1 cellular context compared by ENCODE assay signal in the genomic region with DNA sequence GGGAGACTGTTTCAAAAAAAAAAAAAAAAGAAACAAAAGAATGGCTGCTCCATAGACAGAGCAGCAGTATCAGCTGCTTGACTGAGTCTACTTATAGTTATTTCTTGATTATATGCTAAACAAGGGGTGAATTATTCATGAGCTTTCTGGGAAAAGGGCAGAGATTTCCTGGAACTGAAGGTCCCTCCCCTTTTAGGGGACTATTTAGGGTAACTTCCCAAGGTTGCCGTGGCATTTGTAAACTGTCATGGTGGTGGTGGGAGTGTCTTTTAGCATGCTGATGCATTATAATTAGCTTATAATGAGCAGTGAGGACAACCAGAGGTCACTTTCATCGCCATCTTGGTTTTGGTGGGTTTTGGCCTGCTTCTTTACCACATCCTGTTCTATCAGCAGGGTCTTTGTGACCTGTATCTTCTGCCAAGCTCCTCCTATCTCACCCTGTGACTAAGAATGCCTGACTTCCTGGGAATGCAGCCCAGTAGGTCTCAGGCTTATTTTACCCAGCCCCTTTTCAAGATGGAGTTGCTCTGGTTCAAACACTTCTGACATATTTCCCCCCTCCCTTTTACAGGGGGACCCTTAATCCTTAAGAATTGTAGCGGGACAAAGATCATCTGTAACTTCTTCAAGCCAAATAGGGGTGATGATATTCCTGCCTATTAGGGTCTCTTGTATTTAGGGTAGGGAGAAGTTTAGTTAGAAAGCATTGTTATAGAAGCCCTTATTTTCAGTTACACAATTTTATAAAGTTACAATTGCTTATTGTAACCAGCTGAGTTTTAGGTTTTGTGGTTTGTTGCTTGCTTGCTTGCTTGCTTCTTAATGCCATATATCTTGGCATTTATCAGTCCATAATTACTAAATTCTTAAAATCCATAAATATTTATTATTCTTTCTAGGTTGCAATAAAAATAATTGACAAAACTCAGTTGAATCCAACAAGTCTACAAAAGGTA.
A peak's percentile ranks its signal among the peaks of the same experiment; 100 is the strongest.
TF ChIP-seq lines count a peak whose summit lies in the region.

No MANE protein-coding gene starts in this region.

TF ChIP-seq in A549, 52 proteins besides CTCF, POLR2A, EP300 and RAD21 (continued from another document):
- TF ChIP-seq, protein P1, sequence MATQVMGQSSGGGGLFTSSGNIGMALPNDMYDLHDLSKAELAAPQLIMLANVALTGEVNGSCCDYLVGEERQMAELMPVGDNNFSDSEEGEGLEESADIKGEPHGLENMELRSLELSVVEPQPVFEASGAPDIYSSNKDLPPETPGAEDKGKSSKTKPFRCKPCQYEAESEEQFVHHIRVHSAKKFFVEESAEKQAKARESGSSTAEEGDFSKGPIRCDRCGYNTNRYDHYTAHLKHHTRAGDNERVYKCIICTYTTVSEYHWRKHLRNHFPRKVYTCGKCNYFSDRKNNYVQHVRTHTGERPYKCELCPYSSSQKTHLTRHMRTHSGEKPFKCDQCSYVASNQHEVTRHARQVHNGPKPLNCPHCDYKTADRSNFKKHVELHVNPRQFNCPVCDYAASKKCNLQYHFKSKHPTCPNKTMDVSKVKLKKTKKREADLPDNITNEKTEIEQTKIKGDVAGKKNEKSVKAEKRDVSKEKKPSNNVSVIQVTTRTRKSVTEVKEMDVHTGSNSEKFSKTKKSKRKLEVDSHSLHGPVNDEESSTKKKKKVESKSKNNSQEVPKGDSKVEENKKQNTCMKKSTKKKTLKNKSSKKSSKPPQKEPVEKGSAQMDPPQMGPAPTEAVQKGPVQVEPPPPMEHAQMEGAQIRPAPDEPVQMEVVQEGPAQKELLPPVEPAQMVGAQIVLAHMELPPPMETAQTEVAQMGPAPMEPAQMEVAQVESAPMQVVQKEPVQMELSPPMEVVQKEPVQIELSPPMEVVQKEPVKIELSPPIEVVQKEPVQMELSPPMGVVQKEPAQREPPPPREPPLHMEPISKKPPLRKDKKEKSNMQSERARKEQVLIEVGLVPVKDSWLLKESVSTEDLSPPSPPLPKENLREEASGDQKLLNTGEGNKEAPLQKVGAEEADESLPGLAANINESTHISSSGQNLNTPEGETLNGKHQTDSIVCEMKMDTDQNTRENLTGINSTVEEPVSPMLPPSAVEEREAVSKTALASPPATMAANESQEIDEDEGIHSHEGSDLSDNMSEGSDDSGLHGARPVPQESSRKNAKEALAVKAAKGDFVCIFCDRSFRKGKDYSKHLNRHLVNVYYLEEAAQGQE (IDR thresholded peaks at IDR 0.05): no peak
- TF ChIP-seq HOXA7 (CRISPR knock-in tag; IDR thresholded peaks at IDR 0.05) (peak; percentile 94), NR3C1 (IDR thresholded peaks at IDR 0.05) (no peak), FOXS1 (CRISPR knock-in tag; IDR thresholded peaks at IDR 0.05) (peak; percentile 95), RFX5 (IDR thresholded peaks at IDR 0.05) (no peak), KDM1A (IDR thresholded peaks at IDR 0.05; ENCODE audit: low read depth) (no peak), NPAS2 (CRISPR knock-in tag; IDR thresholded peaks at IDR 0.05; ENCODE audit: borderline replicate concordance) (peak; percentile 34; the same call in 1 of the 2 replicates), HOXB13 (CRISPR knock-in tag; IDR thresholded peaks at IDR 0.05; ENCODE audit: low read depth) (peak; percentile 97), SMC3 (IDR thresholded peaks at IDR 0.05) (no peak), ESRRA (IDR thresholded peaks at IDR 0.05; ENCODE audit: borderline replicate concordance, low read length) (no peak), ZC3H11A (IDR thresholded peaks at IDR 0.05) (no peak), SREBF2 (IDR thresholded peaks at IDR 0.05) (no peak), RNF2 (IDR thresholded peaks at IDR 0.05; ENCODE audit: borderline replicate concordance, low read depth) (no peak), MAZ (IDR thresholded peaks at IDR 0.05; ENCODE audit: borderline replicate concordance, low read depth, low read length) (no peak), HOXB5 (CRISPR knock-in tag; IDR thresholded peaks at IDR 0.05) (peak; percentile 96), FOSB (CRISPR knock-in tag; IDR thresholded peaks at IDR 0.05) (peak; percentile 75), POLR2AphosphoS2 (conservative IDR thresholded peaks at IDR 0.05; ENCODE audit: low read length) (no peak), EHMT2 (IDR thresholded peaks at IDR 0.05; ENCODE audit: low read depth) (no peak), RCOR1 (IDR thresholded peaks at IDR 0.05; ENCODE audit: low read depth, low read length) (no peak), CEBPB (IDR thresholded peaks at IDR 0.05) (no peak), KDM5A (IDR thresholded peaks at IDR 0.05) (no peak), NFE2L2 (conservative IDR thresholded peaks at IDR 0.05; ENCODE audit: low read length) (no peak), TP53 (CRISPR knock-in tag; IDR thresholded peaks at IDR 0.05) (peak; percentile 91), MAFK (IDR thresholded peaks at IDR 0.05; ENCODE audit: partially characterized antibody) (no peak), TFCP2L1 (CRISPR knock-in tag; IDR thresholded peaks at IDR 0.05) (no peak)
- TF ChIP-seq, protein P2, sequence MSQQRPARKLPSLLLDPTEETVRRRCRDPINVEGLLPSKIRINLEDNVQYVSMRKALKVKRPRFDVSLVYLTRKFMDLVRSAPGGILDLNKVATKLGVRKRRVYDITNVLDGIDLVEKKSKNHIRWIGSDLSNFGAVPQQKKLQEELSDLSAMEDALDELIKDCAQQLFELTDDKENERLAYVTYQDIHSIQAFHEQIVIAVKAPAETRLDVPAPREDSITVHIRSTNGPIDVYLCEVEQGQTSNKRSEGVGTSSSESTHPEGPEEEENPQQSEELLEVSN (IDR thresholded peaks at IDR 0.05; ENCODE audit: borderline replicate concordance, low read depth): no peak
- TF ChIP-seq, protein P3, sequence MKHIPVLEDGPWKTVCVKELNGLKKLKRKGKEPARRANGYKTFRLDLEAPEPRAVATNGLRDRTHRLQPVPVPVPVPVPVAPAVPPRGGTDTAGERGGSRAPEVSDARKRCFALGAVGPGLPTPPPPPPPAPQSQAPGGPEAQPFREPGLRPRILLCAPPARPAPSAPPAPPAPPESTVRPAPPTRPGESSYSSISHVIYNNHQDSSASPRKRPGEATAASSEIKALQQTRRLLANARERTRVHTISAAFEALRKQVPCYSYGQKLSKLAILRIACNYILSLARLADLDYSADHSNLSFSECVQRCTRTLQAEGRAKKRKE (CRISPR knock-in tag; IDR thresholded peaks at IDR 0.05; ENCODE audit: low read depth): peak; percentile 98
- TF ChIP-seq, protein P4, sequence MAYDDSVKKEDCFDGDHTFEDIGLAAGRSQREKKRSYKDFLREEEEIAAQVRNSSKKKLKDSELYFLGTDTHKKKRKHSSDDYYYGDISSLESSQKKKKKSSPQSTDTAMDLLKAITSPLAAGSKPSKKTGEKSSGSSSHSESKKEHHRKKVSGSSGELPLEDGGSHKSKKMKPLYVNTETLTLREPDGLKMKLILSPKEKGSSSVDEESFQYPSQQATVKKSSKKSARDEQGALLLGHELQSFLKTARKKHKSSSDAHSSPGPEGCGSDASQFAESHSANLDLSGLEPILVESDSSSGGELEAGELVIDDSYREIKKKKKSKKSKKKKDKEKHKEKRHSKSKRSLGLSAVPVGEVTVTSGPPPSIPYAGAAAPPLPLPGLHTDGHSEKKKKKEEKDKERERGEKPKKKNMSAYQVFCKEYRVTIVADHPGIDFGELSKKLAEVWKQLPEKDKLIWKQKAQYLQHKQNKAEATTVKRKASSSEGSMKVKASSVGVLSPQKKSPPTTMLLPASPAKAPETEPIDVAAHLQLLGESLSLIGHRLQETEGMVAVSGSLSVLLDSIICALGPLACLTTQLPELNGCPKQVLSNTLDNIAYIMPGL (CRISPR knock-in tag; IDR thresholded peaks at IDR 0.05; ENCODE audit: borderline replicate concordance): 0 out of 2 replicates have a peak, but pooled peaks have one; percentile 37
- TF ChIP-seq, protein P5, sequence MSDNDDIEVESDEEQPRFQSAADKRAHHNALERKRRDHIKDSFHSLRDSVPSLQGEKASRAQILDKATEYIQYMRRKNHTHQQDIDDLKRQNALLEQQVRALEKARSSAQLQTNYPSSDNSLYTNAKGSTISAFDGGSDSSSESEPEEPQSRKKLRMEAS (IDR thresholded peaks at IDR 0.05): no peak
- TF ChIP-seq, protein P6, sequence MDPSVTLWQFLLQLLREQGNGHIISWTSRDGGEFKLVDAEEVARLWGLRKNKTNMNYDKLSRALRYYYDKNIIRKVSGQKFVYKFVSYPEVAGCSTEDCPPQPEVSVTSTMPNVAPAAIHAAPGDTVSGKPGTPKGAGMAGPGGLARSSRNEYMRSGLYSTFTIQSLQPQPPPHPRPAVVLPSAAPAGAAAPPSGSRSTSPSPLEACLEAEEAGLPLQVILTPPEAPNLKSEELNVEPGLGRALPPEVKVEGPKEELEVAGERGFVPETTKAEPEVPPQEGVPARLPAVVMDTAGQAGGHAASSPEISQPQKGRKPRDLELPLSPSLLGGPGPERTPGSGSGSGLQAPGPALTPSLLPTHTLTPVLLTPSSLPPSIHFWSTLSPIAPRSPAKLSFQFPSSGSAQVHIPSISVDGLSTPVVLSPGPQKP (IDR thresholded peaks at IDR 0.05; ENCODE audit: low read depth, low read length): no peak
